ENCODE assay signal across 8 cellular contexts in genomic region chr7:97024209-97025129, GRCh38. TPM values are rescaled to one million over a fixed set of nuclear protein-coding genes. Genes with fewer than 3 reads are reported as not detected.
DNase-seq lines count a peak whose midpoint lies in the region; ATAC-seq and TF ChIP-seq lines count a peak whose summit lies in the region.
"Had no signal": no experiment of that assay in that cellular context is flagged by ENCODE, and none has a peak within 500 bp of the region (broad histone marks: within the 10 kb centered on the region; RNA-seq: fewer than 3 reads in every experiment).

DLX5 (minus strand) TSS chr7:97024831; CDS start chr7:97024623, 208 bp downstream.

- DNase-seq in GM13977 (ENCODE audit: low spot score) = peak; percentile 31
- DNase-seq in NCI-H2081 (lab: John Stamatoyannopoulos, UW) = peak; percentile 97 to 98
- DNase-seq in astrocyte of the cerebellum (ENCODE audit: low read depth) = no peak
- peak; percentile 66 to 75 for DNase-seq in left lung
- DNase-seq in dermis blood vessel endothelial cell = no peak

- H3K4me1 ChIP-seq in left lung = peaks cover 11 to 27% of the 10 kb centered on the region in 2 donors
- no peaks in the 10 kb centered on the region for H3K4me1 ChIP-seq in urinary bladder (ENCODE audit: insufficient read depth)

- H3K27ac ChIP-seq in left lung = no peak within 1 kb of the TSS
- H3K27ac ChIP-seq in urinary bladder (ENCODE audit: low read depth) = no peak within 1 kb of the TSS

- H3K27me3 ChIP-seq in left lung = peaks cover 78 to 99% of the 10 kb centered on the region in 2 donors

- TF ChIP-seq CTCF in GM13977 (IDR thresholded peaks at IDR 0.05; ENCODE audit: extremely low read depth, insufficient read depth, missing control alignments) (no peak), astrocyte of the cerebellum (IDR thresholded peaks at IDR 0.05; ENCODE audit: low read depth, low read length, missing control alignments) (no peak), left lung (IDR thresholded peaks at IDR 0.05) (no peak)

- WGBS in urinary bladder = under 1% methylated on average over 60 of the region's 60 CpGs

- H3K9me3 ChIP-seq in left lung = no peaks in the 10 kb centered on the region

- ATAC-seq in left lung (peak; percentile 39), GM18909 (IDR thresholded peaks at IDR 0.05; ENCODE audit: poor library complexity, unreplicated experiment) (no peak)

- H3K36me3 ChIP-seq in left lung (no peaks in the 10 kb centered on the region), urinary bladder (ENCODE audit: insufficient read depth) (no peaks in the 10 kb centered on the region)

- in situ Hi-C loops in GM13977 (cut with MboI; ENCODE audit: low pct_unique_long_range_greater_than_20kb, low sequenced_read_pairs, unreplicated experiment) (loop anchor here (25.0 kb wide), 2 partner anchors 962 to 1112 kb away; no protein-coding TSS in a partner anchor), astrocyte of the cerebellum (cut with HindIII; ENCODE audit: low sequenced_read_pairs) (loop anchor here (10.0 kb wide), 1 partner anchor 1110 kb away; no protein-coding TSS in a partner anchor)

- intact Hi-C loops in left lung (cut with DNase I) = loop anchor here in 1 of 2 donors (5.0 to 10.0 kb wide), 3 partner anchors 612 to 1110 kb away; no protein-coding TSS in a partner anchor

- H3K4me3 ChIP-seq in astrocyte of the cerebellum (ENCODE audit: low read depth, low read length) (peak within 1 kb of the TSS; percentile 36), left lung (peak within 1 kb of the TSS; percentile 20 to 23), urinary bladder (ENCODE audit: low read depth, low read length) (peak within 1 kb of the TSS; percentile 21)
- H3K4me3 ChIP-seq: lung had no signal

RNA-seq across cellular contexts. Expression of gene DLX5, which starts in this region (rescaled TPM):
- total RNA-seq in left lung (1 to 10 TPM in 1 of 2 donors, not detected in 1; 1.8 TPM), urinary bladder (0.74 TPM), dermis blood vessel endothelial cell (not detected in 2 replicates)
- 0.20 TPM for polyA plus RNA-seq in urinary bladder

Comparison
In these comparisons a context has a peak if more than half of its experiments do, and no peak if none do; other contexts are left out.
1. DNase-seq: peak in GM13977 (single experiment), NCI-H2081 (2 of 2) and left lung (2 of 2); none in astrocyte of the cerebellum (single experiment) and dermis blood vessel endothelial cell (single experiment).
2. Peak in every context shown above with its lines, with median percentiles within 50 percentile points of each other: H3K4me3 ChIP-seq.